Comparison of ENCODE assay signal across 21 cellular contexts in the genomic region with DNA sequence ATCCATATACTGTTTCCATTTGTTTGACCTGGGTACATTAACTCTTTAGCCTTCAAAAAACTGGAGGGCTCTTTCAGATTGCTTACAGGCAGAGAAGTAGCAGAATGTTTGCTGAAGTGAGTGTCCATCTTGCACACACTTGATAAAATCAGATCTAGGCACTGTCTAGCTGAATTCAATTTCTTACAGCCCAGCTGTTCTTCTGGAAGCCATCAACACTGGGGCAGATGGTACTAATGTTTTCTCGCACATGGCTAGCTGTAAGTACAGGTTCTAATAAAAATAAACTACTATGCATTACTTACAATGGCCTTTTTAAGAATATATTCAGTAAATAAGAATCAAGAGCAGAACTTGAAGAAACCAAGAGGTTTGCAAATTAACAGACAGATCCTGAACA.
DNase-seq lines count a peak whose midpoint lies in the region; TF ChIP-seq lines count a peak whose summit lies in the region.
"Had no signal": no experiment of that assay in that cellular context is flagged by ENCODE, and none has a peak within 500 bp of the region (broad histone marks: within the 10 kb centered on the region; RNA-seq: fewer than 3 reads in every experiment).

No MANE protein-coding gene starts in this region.

- peaks cover 14% of the 10 kb centered on the region for H3K36me3 ChIP-seq in CD8-positive, alpha-beta memory T cell (ENCODE audit: insufficient read depth, low read length)
- H3K36me3 ChIP-seq in Caco-2 (ENCODE audit: control insufficient read depth, insufficient read depth, low read length), result no peaks in the 10 kb centered on the region

- no peaks in the 10 kb centered on the region for H3K4me1 ChIP-seq in CD8-positive, alpha-beta memory T cell (ENCODE audit: insufficient read depth, low read length)
- no peaks in the 10 kb centered on the region for H3K4me1 ChIP-seq in Caco-2

- BruUV-seq in Caco-2 (replicated peaks; lab: Mats Ljungman, UMichigan), result no TSS peak

- no peak for TF ChIP-seq CTCF in glutamatergic neuron (IDR thresholded peaks at IDR 0.05; ENCODE audit: partially characterized antibody, unreplicated experiment)
- TF ChIP-seq CTCF in Caco-2 (IDR thresholded peaks at IDR 0.05; ENCODE audit: insufficient read depth in 1 of 2, low read depth in 1 of 2, low read length in 1 of 2, severe bottlenecking in 1 of 2, unreplicated experiment in 1 of 2), result no peak

- H3K9me3 ChIP-seq in CD8-positive, alpha-beta memory T cell (ENCODE audit: low read length), result no peaks in the 10 kb centered on the region
- H3K9me3 ChIP-seq in Caco-2, result no peaks in the 10 kb centered on the region

- CTCF ChIA-PET in CD8-positive, alpha-beta memory T cell (lab: Charles Lee), result no interaction called here
- CTCF ChIA-PET in Caco-2 (lab: Charles Lee), result no interaction called here

- no peak overlapping the region for H3K27ac ChIP-seq in CD8-positive, alpha-beta memory T cell (ENCODE audit: low read depth, low read length)
- H3K27ac ChIP-seq: PC-9 had no signal

- POLR2A ChIA-PET in CD8-positive, alpha-beta memory T cell (lab: Charles Lee), result no interaction called here
- POLR2A ChIA-PET in Caco-2 (lab: Charles Lee), result no interaction called here

- H3K4me3 Mint-ChIP-seq in glutamatergic neuron (ENCODE audit: unreplicated experiment), result peak overlapping the region; percentile 16
- no peak overlapping the region for H3K4me3 Mint-ChIP-seq in CD8-positive, alpha-beta memory T cell
- no peak overlapping the region for H3K4me3 Mint-ChIP-seq in Caco-2 (ENCODE audit: unreplicated experiment)
- H3K4me3 Mint-ChIP-seq: B cell had no signal

- H3K36me3 Mint-ChIP-seq in glutamatergic neuron (ENCODE audit: unreplicated experiment), result no peaks in the 10 kb centered on the region
- H3K36me3 Mint-ChIP-seq in CD8-positive, alpha-beta memory T cell, result peaks cover 23 to 53% (median 34%) of the 10 kb centered on the region in 3 donors
- no peaks in the 10 kb centered on the region for H3K36me3 Mint-ChIP-seq in Caco-2 (ENCODE audit: insufficient read depth, unreplicated experiment)

- DNase-seq in DMS 273 treated with DMSO at 0.1 percent for 48 hours (lab: John Stamatoyannopoulos, UW), result peak; percentile 92
- peak; percentile 35 for DNase-seq in NCI-H446 treated with DMSO at 0.1 percent for 48 hours (lab: John Stamatoyannopoulos, UW)
- DNase-seq in NCI-H82 treated with DMSO at 0.1 percent for 48 hours (lab: John Stamatoyannopoulos, UW; ENCODE audit: unreplicated experiment), result peak; percentile 47
- no peak for DNase-seq in glutamatergic neuron
- no peak for DNase-seq in NCI-H345 (lab: John Stamatoyannopoulos, UW)
- DNase-seq in CD8-positive, alpha-beta memory T cell, result no peak
- no peak for DNase-seq in Caco-2
- DNase-seq: GDM1, GOT3, HCEC 1CT, KBM-7, MM.1S, NCI-H1048, NCI-H1436, NCI-H2029, NCI-H510A treated with DMSO at 0.1 percent for 48 hours, PC-9, RPMI8226, SHP77 treated with DMSO at 0.1 percent for 48 hours, T-helper 1 cell had no signal

- no peaks in the 10 kb centered on the region for H3K27me3 Mint-ChIP-seq in glutamatergic neuron (ENCODE audit: unreplicated experiment)
- no peaks in the 10 kb centered on the region for H3K27me3 Mint-ChIP-seq in CD8-positive, alpha-beta memory T cell
- no peaks in the 10 kb centered on the region for H3K27me3 Mint-ChIP-seq in Caco-2 (ENCODE audit: insufficient read depth, unreplicated experiment)
- H3K27me3 Mint-ChIP-seq: B cell had no signal

- H3K4me3 ChIP-seq in CD8-positive, alpha-beta memory T cell (ENCODE audit: low read length), result no peak overlapping the region
- H3K4me3 ChIP-seq in Caco-2 (ENCODE audit: low read depth, low read length), result no peak overlapping the region
- H3K4me3 ChIP-seq: PC-9 had no signal

- no peaks in the 10 kb centered on the region for H3K27me3 ChIP-seq in CD8-positive, alpha-beta memory T cell (ENCODE audit: insufficient read depth, low read length, poor library complexity, severe bottlenecking)
- no peaks in the 10 kb centered on the region for H3K27me3 ChIP-seq in Caco-2 (replicated peaks; ENCODE audit: control insufficient read depth, insufficient read depth, low read length)

- peaks cover 44% of the 10 kb centered on the region for H3K4me1 Mint-ChIP-seq in glutamatergic neuron (ENCODE audit: low read depth, unreplicated experiment)
- no peaks in the 10 kb centered on the region for H3K4me1 Mint-ChIP-seq in CD8-positive, alpha-beta memory T cell
- H3K4me1 Mint-ChIP-seq in Caco-2 (ENCODE audit: low read depth, unreplicated experiment), result no peaks in the 10 kb centered on the region
- H3K4me1 Mint-ChIP-seq: B cell had no signal

- no peaks in the 10 kb centered on the region for H3K9me3 Mint-ChIP-seq in glutamatergic neuron (ENCODE audit: unreplicated experiment)
- no peaks in the 10 kb centered on the region for H3K9me3 Mint-ChIP-seq in CD8-positive, alpha-beta memory T cell
- no peaks in the 10 kb centered on the region for H3K9me3 Mint-ChIP-seq in Caco-2 (ENCODE audit: unreplicated experiment)

- H3K27ac Mint-ChIP-seq in glutamatergic neuron (ENCODE audit: unreplicated experiment) (peak overlapping the region; percentile 82), Caco-2 (ENCODE audit: unreplicated experiment) (no peak overlapping the region)
- H3K27ac Mint-ChIP-seq in CD8-positive, alpha-beta memory T cell, result no peak overlapping the region
- H3K27ac Mint-ChIP-seq: B cell had no signal

- intact Hi-C loops in Caco-2 (cut with micrococcal nuclease; ENCODE audit: unreplicated experiment), result no loop called here

Comparison
In these comparisons a context has a peak if more than half of its experiments do, and no peak if none do; other contexts are left out.
1. DNase-seq: peak in DMS 273 treated with DMSO at 0.1 percent for 48 hours (single experiment), NCI-H446 treated with DMSO at 0.1 percent for 48 hours (single experiment) and NCI-H82 treated with DMSO at 0.1 percent for 48 hours (single experiment); none in glutamatergic neuron (single experiment), NCI-H345 (single experiment), CD8-positive, alpha-beta memory T cell (0 of 5) and Caco-2 (0 of 2).